ENCODE assay signal across 13 cellular contexts in genomic region chr19:1018393-1018792, GRCh38. TPM values are rescaled to one million over a fixed set of nuclear protein-coding genes. Genes with fewer than 3 reads are reported as not detected.
DNase-seq lines count a peak whose midpoint lies in the region; ATAC-seq and TF ChIP-seq lines count a peak whose summit lies in the region.
"Had no signal": no experiment of that assay in that cellular context is flagged by ENCODE, and none has a peak within 500 bp of the region (broad histone marks: within the 10 kb centered on the region; RNA-seq: fewer than 3 reads in every experiment).

No MANE protein-coding gene starts in this region.

- H3K4me2 ChIP-seq in GM23248 (ENCODE audit: unreplicated experiment) = no peak overlapping the region

- H3K4me1 Mint-ChIP-seq in activated B cell treated with CpG ODN at 0.5 μM for 24 hours = peaks cover 59% of the 10 kb centered on the region

- H3K27ac ChIP-seq in GM23248 (no peak overlapping the region; the same call in 1 of the 2 replicates), mucosa of rectum (ENCODE audit: low read depth in 2 of 2, low read length in 2 of 2) (peak overlapping the region; percentile 2 to 78)

- DNase-seq in AG04449 (ENCODE audit: low read depth, low spot score) (no peak), GM23248 (no peak), activated B cell treated with CpG ODN at 0.5 μM for 24 hours (no peak), NOMO-1 treated with dmso at 0.1 percent for 144 hours (lab: John Stamatoyannopoulos, UW; ENCODE audit: unreplicated experiment) (no peak)
- DNase-seq: activated CD4-positive, alpha-beta T cell treated with anti-CD3 and anti-CD28 coated beads for 48 hours; gastrocnemius medialis; stimulated activated CD4-positive, alpha-beta T cell treated with anti-CD3 and anti-CD28 coated beads, Interleukin-2, amount 100 ng/mL, for 48 hours; transverse colon had no signal

- H3K27ac Mint-ChIP-seq in activated B cell treated with CpG ODN at 0.5 μM for 24 hours = peak overlapping the region; percentile 35

- peak overlapping the region; percentile 87 for H3K4me3 Mint-ChIP-seq in activated B cell treated with CpG ODN at 0.5 μM for 24 hours

- H3K4me3 ChIP-seq in AG04449 (ENCODE audit: low read depth, low read length) (peak overlapping the region; percentile 15; the same call in 1 of the 2 replicates), GM23248 (0 out of 2 replicates have a peak overlapping the region, but pooled peaks have one; percentile 85), mucosa of rectum (ENCODE audit: low read length in 2 of 2) (no peak overlapping the region)

- H4K20me1 ChIP-seq in GM23248 (ENCODE audit: insufficient read depth) = no peaks in the 10 kb centered on the region; the same call in 1 of the 2 replicates

- H3K27me3 Mint-ChIP-seq in activated B cell treated with CpG ODN at 0.5 μM for 24 hours = no peaks in the 10 kb centered on the region

- H3K9me2 ChIP-seq in GM23248 (ENCODE audit: insufficient read depth) = no peaks in the 10 kb centered on the region

- peaks cover 17% of the 10 kb centered on the region for H3F3A ChIP-seq in GM23248 (ENCODE audit: insufficient read depth)

- H3K4me1 ChIP-seq in GM23248 (ENCODE audit: insufficient read depth) (peaks cover 33% of the 10 kb centered on the region), mucosa of rectum (ENCODE audit: control insufficient read depth in 2 of 2, insufficient read depth in 2 of 2, low read length in 2 of 2) (peaks cover 45 to 52% of the 10 kb centered on the region in 2 donors)

- H3K9me3 Mint-ChIP-seq in activated B cell treated with CpG ODN at 0.5 μM for 24 hours = no peaks in the 10 kb centered on the region

- intact Hi-C loops in activated B cell treated with CpG ODN at 0.5 μM for 24 hours (cut with micrococcal nuclease) = no loop called here

- POLR2A ChIA-PET in AG04449 (lab: Yijun Ruan, JAX) = interaction anchor here (0.8 kb wide), 1 partner anchor 14 kb away, joined by 3 read pairs; no protein-coding TSS in a partner anchor
- POLR2A ChIA-PET in activated B cell treated with CpG ODN at 0.5 μM for 24 hours (lab: Charles Lee) = interaction anchor here (0.7 to 1.8 kb wide), 5 partner anchors 9 to 99 kb away, joined by 3 to 9 read pairs (median 4); partner anchors contain the start of genes ABCA7 and WDR18

- H3K9ac ChIP-seq in GM23248 (peak overlapping the region; percentile 94; the same call in 1 of the 2 replicates), mucosa of rectum (ENCODE audit: low read depth in 1 of 2, low read length in 2 of 2) (peak overlapping the region in 1 of 2 donors; percentile 46)

- H3K27me3 ChIP-seq in GM23248 (replicated peaks; ENCODE audit: insufficient read depth) (no peaks in the 10 kb centered on the region), mucosa of rectum (ENCODE audit: control insufficient read depth in 2 of 2, insufficient read depth in 2 of 2, low read length in 2 of 2) (no peaks in the 10 kb centered on the region)
- H3K27me3 ChIP-seq: gastrocnemius medialis, transverse colon had no signal

- in situ Hi-C loops in GM23248 (cut with MboI) = no loop called here

- H3K9me3 ChIP-seq in GM23248 (ENCODE audit: low read depth) (no peaks in the 10 kb centered on the region), mucosa of rectum (ENCODE audit: control insufficient read depth in 2 of 2, low read length in 2 of 2) (no peaks in the 10 kb centered on the region)
- H3K9me3 ChIP-seq: gastrocnemius medialis, transverse colon had no signal

- WGBS in GM23248 (ENCODE audit: low coverage in 1 of 2, low lambda C conversion rate in 2 of 2, missing lambda C conversion rate in 2 of 2), 2 experiments = 62 to 80% methylated on average over 5 of the region's 5 CpGs

- peaks cover 24% of the 10 kb centered on the region for H3K36me3 Mint-ChIP-seq in activated B cell treated with CpG ODN at 0.5 μM for 24 hours (ENCODE audit: low read depth)

- TF ChIP-seq CTCF in AG04449 (IDR thresholded peaks at IDR 0.05; ENCODE audit: insufficient read depth, low read length, missing control alignments) (no peak), activated B cell treated with CpG ODN at 0.5 μM for 24 hours (IDR thresholded peaks at IDR 0.05) (no peak)

- no peak overlapping the region for H2AFZ ChIP-seq in GM23248

- H3K36me3 ChIP-seq in GM23248 (ENCODE audit: low read depth) = no peaks in the 10 kb centered on the region
- peaks cover 6 to 12% of the 10 kb centered on the region in 2 donors for H3K36me3 ChIP-seq in mucosa of rectum (ENCODE audit: control insufficient read depth in 2 of 2, insufficient read depth in 2 of 2, low read length in 2 of 2)

- ATAC-seq in activated B cell treated with CpG ODN at 0.5 μM for 24 hours (ENCODE audit: low read depth) (no peak), HG02798 (IDR thresholded peaks at IDR 0.05; ENCODE audit: poor library complexity, unreplicated experiment) (no peak), HG02885 (IDR thresholded peaks at IDR 0.05; ENCODE audit: poor library complexity, unreplicated experiment) (no peak)
- no peak for ATAC-seq in activated CD4-positive, CD25-positive, alpha-beta regulatory T cell treated with anti-CD3 and anti-CD28 coated beads, Interleukin-2, amount 50 U/mL, for 24 hours
- ATAC-seq: gastrocnemius medialis had no signal

- CTCF ChIA-PET in AG04449 (lab: Yijun Ruan, JAX) = interaction anchor here (1.5 to 1.8 kb wide), 2 partner anchors 13 to 249 kb away, joined by 4 to 8 read pairs; no protein-coding TSS in a partner anchor
- CTCF ChIA-PET in activated B cell treated with CpG ODN at 0.5 μM for 24 hours (lab: Charles Lee) = no interaction called here

- H3K79me2 ChIP-seq in GM23248 (ENCODE audit: insufficient read depth) = peaks cover 75% of the 10 kb centered on the region

RNA-seq across cellular contexts. Expression of gene TMEM259, which starts 2.5 kb away (rescaled TPM):
- total RNA-seq in GM23248 (2014; rRNA removed; shearing (Covaris generic)) = 132 and 169 TPM in 2 replicates
- 76.7 and 79.7 TPM in 2 replicates for polyA plus RNA-seq in GM23248 (2016; fragmentation: Nextera tagmentation; extraction: Ambion mirVana)
- total RNA-seq in activated B cell treated with CpG ODN at 0.5 μM for 24 hours = 223 and 257 TPM in 2 replicates

RNA-seq across cellular contexts. Expression of gene RNU6-2, which starts 2.9 kb away (rescaled TPM):
- not detected in 2 replicates for total RNA-seq in GM23248 (2014; rRNA removed; shearing (Covaris generic))
- not detected in 2 replicates for polyA plus RNA-seq in GM23248 (2016; fragmentation: Nextera tagmentation; extraction: Ambion mirVana)
- not detected in 2 replicates for total RNA-seq in activated B cell treated with CpG ODN at 0.5 μM for 24 hours
- total RNA-seq: gastrocnemius medialis, mononuclear cell, transverse colon had no signal

RNA-seq across cellular contexts. Expression of gene CNN2, which starts 8.0 kb away (rescaled TPM):
- total RNA-seq in GM23248 (2014; rRNA removed; shearing (Covaris generic)) = 239 and 244 TPM in 2 replicates
- 400 and 415 TPM in 2 replicates for polyA plus RNA-seq in GM23248 (2016; fragmentation: Nextera tagmentation; extraction: Ambion mirVana)
- total RNA-seq in activated B cell treated with CpG ODN at 0.5 μM for 24 hours = 352 and 371 TPM in 2 replicates

RNA-seq across cellular contexts. Expression of gene GRIN3B, which starts 18.2 kb away (rescaled TPM):
- 0.25 and 0.54 TPM in 2 replicates for total RNA-seq in GM23248 (2014; rRNA removed; shearing (Covaris generic))
- polyA plus RNA-seq in GM23248 (2016; fragmentation: Nextera tagmentation; extraction: Ambion mirVana) = not detected in 2 replicates
- total RNA-seq in activated B cell treated with CpG ODN at 0.5 μM for 24 hours = 0.11 TPM in 1 of 2 replicates, not detected in the other
- total RNA-seq: gastrocnemius medialis had no signal

RNA-seq across cellular contexts. Expression of gene ABCA7, which starts 21.5 kb away (rescaled TPM):
- total RNA-seq in GM23248 (2014; rRNA removed; shearing (Covaris generic)) = 1.1 and 2.1 TPM in 2 replicates
- polyA plus RNA-seq in GM23248 (2016; fragmentation: Nextera tagmentation; extraction: Ambion mirVana) = 1.7 and 2.6 TPM in 2 replicates
- total RNA-seq in activated B cell treated with CpG ODN at 0.5 μM for 24 hours = 164 and 188 TPM in 2 replicates

Comparison
In these comparisons a context has a peak if more than half of its experiments do, and no peak if none do; other contexts are left out.
1. H3K4me3 ChIP-seq: peak in AG04449 (single experiment) and GM23248 (single experiment); none in mucosa of rectum (0 of 2).